11 cellular contexts compared by ENCODE assay signal in the genomic region with DNA sequence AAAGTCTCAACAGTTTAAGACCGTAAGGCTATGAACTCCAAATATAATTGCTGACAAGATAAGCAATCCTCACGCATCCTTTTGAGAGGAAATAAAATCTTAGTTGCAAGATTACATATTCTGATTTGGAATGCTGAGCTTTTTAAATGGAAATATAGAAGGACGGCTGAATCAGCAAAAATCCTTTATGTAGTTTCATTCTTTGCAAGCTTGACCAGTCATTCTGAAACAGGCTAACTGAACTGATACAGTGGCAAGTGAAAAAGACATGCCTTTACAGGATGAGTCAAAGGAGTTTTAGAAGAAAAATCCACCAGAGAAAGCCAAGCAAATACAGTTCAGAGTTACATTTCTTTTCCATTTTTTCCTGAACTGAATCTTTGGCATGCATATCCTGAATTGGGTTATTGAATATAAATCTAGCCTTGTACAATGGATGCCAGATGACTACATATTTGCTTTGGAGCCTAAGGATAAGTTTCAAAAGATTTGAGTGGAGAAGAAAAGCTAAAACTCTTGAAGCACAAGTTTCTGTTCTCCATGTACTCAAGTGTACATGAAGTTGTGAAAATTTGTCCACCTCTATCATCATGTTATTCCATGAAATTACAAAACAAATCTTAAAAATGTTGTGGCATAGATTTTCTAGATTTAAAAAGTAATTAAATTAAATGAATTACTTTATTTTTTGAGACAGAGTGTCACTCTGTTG. TPM values are rescaled to one million over a fixed set of nuclear protein-coding genes. Genes with fewer than 3 reads are reported as not detected.
DNase-seq lines count a peak whose midpoint lies in the region; ATAC-seq, FAIRE-seq and TF ChIP-seq lines count a peak whose summit lies in the region.
"Had no signal": no experiment of that assay in that cellular context is flagged by ENCODE, and none has a peak within 500 bp of the region (broad histone marks: within the 10 kb centered on the region; RNA-seq: fewer than 3 reads in every experiment).

No MANE protein-coding gene starts in this region.

- CTCF ChIA-PET in CD4-positive, alpha-beta T cell (lab: Charles Lee) = interaction anchor here (1.2 to 4.1 kb wide), 2 partner anchors 24 to 26 kb away, joined by 3 to 19 read pairs; no protein-coding TSS in a partner anchor
- CTCF ChIA-PET in GM12878 (lab: Yijun Ruan, JAX) = interaction anchor here (0.6 to 3.7 kb wide), 2 partner anchors 32 to 147 kb away, joined by 3 to 16 read pairs; partner anchors contain the start of gene TRDMT1

- no peak overlapping the region for H3K9ac ChIP-seq in GM12878 (ENCODE audit: control insufficient read depth, insufficient read depth, low read length)

- no peak overlapping the region for H2AFZ ChIP-seq in GM12878 (ENCODE audit: control insufficient read depth, low read depth, low read length)

- 0 out of 2 replicates have a peak overlapping the region, but pooled peaks have one; percentile 7 for H3K4me3 ChIP-seq in GM12878

- no peak for TF ChIP-seq CTCF in CD4-positive, alpha-beta T cell (IDR thresholded peaks at IDR 0.05)
- TF ChIP-seq CTCF in GM12878 (IDR thresholded peaks at IDR 0.05 in 2 of 3, conservative IDR thresholded peaks at IDR 0.05 in 1 of 3; ENCODE audit: control insufficient read depth in 2 of 3, extremely low read depth in 1 of 3, insufficient read depth in 1 of 3, low read depth in 3 of 3, low read length in 3 of 3) (no peak), nephron progenitor cell (IDR thresholded peaks at IDR 0.05) (no peak), foreskin keratinocyte (conservative IDR thresholded peaks at IDR 0.05) (no peak)

- peaks cover 73% of the 10 kb centered on the region for H3K4me1 Mint-ChIP-seq in CD4-positive, alpha-beta T cell (ENCODE audit: low read depth)
- H3K4me1 Mint-ChIP-seq in nephron progenitor cell = peaks cover 43% of the 10 kb centered on the region

- H3K4me3 Mint-ChIP-seq in CD4-positive, alpha-beta T cell = peak overlapping the region; percentile 86
- H3K4me3 Mint-ChIP-seq in nephron progenitor cell = peak overlapping the region; percentile 94

- no peaks in the 10 kb centered on the region for H3K79me2 ChIP-seq in GM12878 (ENCODE audit: control insufficient read depth, insufficient read depth, low read length)

- H3K27ac Mint-ChIP-seq in CD4-positive, alpha-beta T cell = peak overlapping the region; percentile 98
- H3K27ac Mint-ChIP-seq in nephron progenitor cell = no peak overlapping the region

- ATAC-seq in CD4-positive, alpha-beta T cell (ENCODE audit: poor library complexity) = no peak
- ATAC-seq in HG02870 (IDR thresholded peaks at IDR 0.05; ENCODE audit: unreplicated experiment) (peak; percentile 23), GM12878 (no peak), foreskin keratinocyte (no peak)

- in situ Hi-C loops in GM12878 (cut with MboI) = no loop called here

- POLR2A ChIA-PET in CD4-positive, alpha-beta T cell (lab: Charles Lee) = interaction anchor here (0.7 to 13.0 kb wide), 5 partner anchors 10 to 330 kb away, joined by 3 to 375 read pairs (median 4); partner anchors contain the start of gene TRDMT1
- POLR2A ChIA-PET in GM12878 (lab: Charles Lee) = no interaction called here

- no peaks in the 10 kb centered on the region for H3K27me3 Mint-ChIP-seq in CD4-positive, alpha-beta T cell
- peaks cover 11% of the 10 kb centered on the region for H3K27me3 Mint-ChIP-seq in nephron progenitor cell (ENCODE audit: low read depth, poor library complexity)

- H3K9me3 ChIP-seq in CD4-positive, alpha-beta T cell (ENCODE audit: control insufficient read depth, low read length) = no peaks in the 10 kb centered on the region
- no peaks in the 10 kb centered on the region; the same call in 2 of the 3 replicates for H3K9me3 ChIP-seq in GM12878 (replicated peaks; ENCODE audit: control insufficient read depth, insufficient read depth, low read length)

- no peak for DNase-seq in CD4-positive, alpha-beta T cell
- peak; percentile 45 for DNase-seq in GM12878 (ENCODE audit: low read depth, low spot score)
- DNase-seq in nephron progenitor cell = no peak
- DNase-seq in stimulated activated CD4-positive, alpha-beta T cell treated with anti-CD3 and anti-CD28 coated beads, Interleukin-4, amount 100 ng/mL, for 24 hours = no peak
- DNase-seq in foreskin keratinocyte = no peak
- no peak for DNase-seq in NCI-H82 treated with DMSO at 0.1 percent for 48 hours (lab: John Stamatoyannopoulos, UW; ENCODE audit: unreplicated experiment)
- DNase-seq in DMS153 treated with DMSO at 0.1 percent for 48 hours (lab: John Stamatoyannopoulos, UW; ENCODE audit: unreplicated experiment) = no peak
- DNase-seq: activated CD4-positive, alpha-beta T cell treated with anti-CD3 and anti-CD28 coated beads, Interleukin-2, amount 50 U/mL, for 4 hours; kidney; substantia nigra had no signal

- TF ChIP-seq POLR2A in GM12878 (IDR thresholded peaks at IDR 0.05; ENCODE audit: low read depth, low read length) = no peak

- no peaks in the 10 kb centered on the region for H4K20me1 ChIP-seq in GM12878 (ENCODE audit: control insufficient read depth, insufficient read depth)

- peak overlapping the region; percentile 50; the same call in 1 of the 2 replicates for H3K4me2 ChIP-seq in GM12878 (ENCODE audit: control insufficient read depth, insufficient read depth)

- SMC1A ChIA-PET in GM12878 (lab: Charles Lee; ENCODE audit: uncharacterized antibody, unreplicated experiment) = interaction anchor here (1.2 to 2.3 kb wide), 5 partner anchors 17 to 408 kb away, joined by 3 to 8 read pairs (median 3); no protein-coding TSS in a partner anchor

- H3K27ac ChIP-seq in CD4-positive, alpha-beta T cell (ENCODE audit: low read depth, low read length) = no peak overlapping the region
- H3K27ac ChIP-seq in GM12878 (ENCODE audit: control insufficient read depth, insufficient read depth) (no peak overlapping the region), foreskin keratinocyte (no peak overlapping the region)

- peak; percentile 97 for FAIRE-seq in GM12878 (lab: Jason Lieb, UNC)
- FAIRE-seq: kidney had no signal

- WGBS in GM12878 (ENCODE audit: insufficient coverage, insufficient replicate concordance, low lambda C conversion rate, missing lambda C conversion rate) = 19% methylated on average over 3 of the region's 3 CpGs

- no peaks in the 10 kb centered on the region for H3K9me3 Mint-ChIP-seq in CD4-positive, alpha-beta T cell
- H3K9me3 Mint-ChIP-seq in nephron progenitor cell = no peaks in the 10 kb centered on the region

- no peaks in the 10 kb centered on the region for H3K27me3 ChIP-seq in CD4-positive, alpha-beta T cell (ENCODE audit: control insufficient read depth, insufficient read depth, low read length)
- H3K27me3 ChIP-seq in GM12878 (replicated peaks in 1 of 2; ENCODE audit: control insufficient read depth in 2 of 2, insufficient read depth in 2 of 2, low read length in 1 of 2) (no peaks in the 10 kb centered on the region; a peak in 1 of 4 replicates), foreskin keratinocyte (no peaks in the 10 kb centered on the region)

- peaks cover 99% of the 10 kb centered on the region for H3K36me3 Mint-ChIP-seq in CD4-positive, alpha-beta T cell (ENCODE audit: low read depth)
- peaks cover 64% of the 10 kb centered on the region for H3K36me3 Mint-ChIP-seq in nephron progenitor cell (ENCODE audit: low read depth)

- intact Hi-C loops in CD4-positive, alpha-beta T cell (cut with DNase I, micrococcal nuclease) = loop anchor here (5.0 kb wide), 3 partner anchors 200 to 415 kb away; partner anchors contain the start of gene RSU1 (in 1 of the 2)
- intact Hi-C loops in GM12878 (cut with micrococcal nuclease; ENCODE audit: unreplicated experiment) = loop anchor here (5.0 to 10.0 kb wide), 3 partner anchors 205 to 648 kb away; partner anchors contain the start of gene RSU1

- peaks cover 7% of the 10 kb centered on the region in 2 experiments; a peak in 3 of 4 replicates for H3K36me3 ChIP-seq in GM12878 (ENCODE audit: control insufficient read depth in 2 of 2, insufficient read depth in 2 of 2, low read length in 1 of 2)

- TF ChIP-seq RAD21 in GM12878 (IDR thresholded peaks at IDR 0.05; ENCODE audit: insufficient read depth, low read depth, low read length) = no peak

- peak in 1 of 2 experiments; percentile 65; a peak in 1 of 4 replicates for TF ChIP-seq EP300 in GM12878 (IDR thresholded peaks at IDR 0.05; ENCODE audit: borderline replicate concordance in 1 of 2, control insufficient read depth in 1 of 2, low read depth in 2 of 2, low read length in 2 of 2)

- H3K4me1 ChIP-seq in GM12878 (ENCODE audit: control insufficient read depth, insufficient read depth, low read length) (peaks cover 26% of the 10 kb centered on the region), foreskin keratinocyte (peaks cover 23% of the 10 kb centered on the region)

- RAD21 ChIA-PET in GM12878 (lab: Charles Lee; ENCODE audit: unreplicated experiment) = no interaction called here

- BruUV-seq in GM12878 (replicated peaks; lab: Mats Ljungman, UMichigan) = no TSS peak

RNA-seq across cellular contexts. Expression of gene VIM, which starts 4.4 kb away (rescaled TPM):
- 1,000 to 10,000 TPM; 1,576 to 1,603 TPM for total RNA-seq in CD4-positive, alpha-beta T cell
- 102 and 108 TPM in 2 replicates for total RNA-seq in GM12878 (2013; cell fraction: nucleolus; rRNA removed)
- total RNA-seq in GM12878 (2014; rRNA removed) (256 and 287 TPM in 2 replicates), GM12878 (2014; rRNA removed; fragmentation: Illumina TruSeq; extraction: Trizol) (119 and 128 TPM in 2 replicates), GM12878 (2021) (286 TPM in 2 replicates), foreskin keratinocyte (1,186 and 2,083 TPM in 2 replicates)
- 52.3 TPM for polyA plus RNA-seq in GM12878 (2011; ENCODE audit: low read depth)
- polyA plus RNA-seq in GM12878 (2011; rRNA removed) (171 and 172 TPM in 2 replicates), GM12878 (2014; fragmentation: Illumina TruSeq; extraction: Trizol) (217 and 253 TPM in 2 replicates), GM12878 (2014; fragmentation: Nextera tagmentation; extraction: Ambion mirVana) (100 to 1,000 TPM in 1 of 2 experiments, 10 to 100 TPM in 1; 44.2 to 115 TPM), GM12878 (2014; rRNA removed) (146 and 169 TPM in 2 replicates), GM12878 (2016; fragmentation: Nextera tagmentation; extraction: Ambion mirVana) (100 to 1,000 TPM; 203 to 214 TPM), foreskin keratinocyte (1,106 and 1,757 TPM in 2 replicates)
- polyA plus RNA-seq in GM12878 (2011; cell fraction: cytosol; rRNA removed) = 203 and 208 TPM in 2 replicates
- 199 and 275 TPM in 2 replicates for polyA plus RNA-seq in GM12878 (2011; cell fraction: nucleus; rRNA removed)
- polyA plus RNA-seq in GM12878 (2012) = 59.9 and 125 TPM in 2 replicates
- 229 and 260 TPM in 2 replicates for polyA minus RNA-seq in GM12878 (2011; rRNA and poly(A)+ RNA removed)
- polyA minus RNA-seq in GM12878 (2011; cell fraction: cytosol; rRNA and poly(A)+ RNA removed) = 148 and 150 TPM in 2 replicates
- 73.7 and 140 TPM in 2 replicates for polyA minus RNA-seq in GM12878 (2011; cell fraction: nucleus; rRNA and poly(A)+ RNA removed)

RNA-seq across cellular contexts. Expression of gene TRDMT1, which starts 31.0 kb away (rescaled TPM):
- total RNA-seq in CD4-positive, alpha-beta T cell = 10 to 100 TPM; 20.3 to 21.3 TPM
- total RNA-seq in GM12878 (2013; cell fraction: nucleolus; rRNA removed) = 14.5 and 14.6 TPM in 2 replicates
- total RNA-seq in GM12878 (2014; rRNA removed) (4.3 and 5.0 TPM in 2 replicates), GM12878 (2014; rRNA removed; fragmentation: Illumina TruSeq; extraction: Trizol) (3.7 and 4.3 TPM in 2 replicates), GM12878 (2021) (3.9 and 4.4 TPM in 2 replicates), foreskin keratinocyte (5.3 and 5.7 TPM in 2 replicates)
- polyA plus RNA-seq in GM12878 (2011; ENCODE audit: low read depth) = 8.9 TPM
- polyA plus RNA-seq in GM12878 (2011; rRNA removed) (4.5 and 6.1 TPM in 2 replicates), GM12878 (2014; fragmentation: Illumina TruSeq; extraction: Trizol) (4.7 and 9.0 TPM in 2 replicates), GM12878 (2014; fragmentation: Nextera tagmentation; extraction: Ambion mirVana) (1 to 10 TPM; 2.3 to 5.2 TPM), GM12878 (2014; rRNA removed) (2.2 and 3.3 TPM in 2 replicates), GM12878 (2016; fragmentation: Nextera tagmentation; extraction: Ambion mirVana) (1 to 10 TPM; 7.1 to 9.7 TPM), foreskin keratinocyte (2.8 and 3.2 TPM in 2 replicates)
- polyA plus RNA-seq in GM12878 (2011; cell fraction: cytosol; rRNA removed) = 1.1 and 1.8 TPM in 2 replicates
- polyA plus RNA-seq in GM12878 (2011; cell fraction: nucleus; rRNA removed) = 3.5 and 3.7 TPM in 2 replicates
- 1.2 and 1.6 TPM in 2 replicates for polyA plus RNA-seq in GM12878 (2012)
- polyA minus RNA-seq in GM12878 (2011; rRNA and poly(A)+ RNA removed) = 3.9 and 5.2 TPM in 2 replicates
- polyA minus RNA-seq in GM12878 (2011; cell fraction: cytosol; rRNA and poly(A)+ RNA removed) = 2.5 and 3.6 TPM in 2 replicates
- polyA minus RNA-seq in GM12878 (2011; cell fraction: nucleus; rRNA and poly(A)+ RNA removed) = 5.9 and 8.4 TPM in 2 replicates
